In genomic region chr6:105648276-105648675, GRCh38 we compare ENCODE assay signal across 17 cellular contexts.
DNase-seq lines count a peak whose midpoint lies in the region; ATAC-seq and TF ChIP-seq lines count a peak whose summit lies in the region.
"Had no signal": no experiment of that assay in that cellular context is flagged by ENCODE, and none has a peak within 500 bp of the region (broad histone marks: within the 10 kb centered on the region; RNA-seq: fewer than 3 reads in every experiment).

No MANE protein-coding gene starts in this region.

- POLR2A ChIA-PET in activated CD8-positive, alpha-beta T cell treated with anti-CD3 and anti-CD28 coated beads, Interleukin-2, amount 10 ng/mL, durations not matched to agents 7 days and 5 days (lab: Charles Lee) = interaction anchor here (1.5 to 2.9 kb wide), 3 partner anchors 28 to 438 kb away, joined by 3 to 8 read pairs (median 6); partner anchors contain the start of gene PRDM1

- no peaks in the 10 kb centered on the region for H4K20me1 ChIP-seq in Karpas-422 (ENCODE audit: insufficient read depth, low read depth, low read length)

- DNase-seq in activated T-cell treated with anti-CD3 and anti-CD28 coated beads, Interleukin-2, amount 50 U/mL, for 72 hours = peak; percentile 38 to 39
- no peak for DNase-seq in activated T-cell treated with anti-CD3 and anti-CD28 coated beads, Interleukin-2, amount 50 U/mL, for 1 hour
- DNase-seq in Karpas-422 (peak; percentile 9), nephron progenitor cell (no peak), stomach (no peak)
- peak; percentile 34 for DNase-seq in activated CD8-positive, alpha-beta T cell treated with anti-CD3 and anti-CD28 coated beads, Interleukin-2, amount 10 ng/mL, durations not matched to agents 7 days and 5 days
- DNase-seq: aorta, NCI-H2081, OCI-M1, upper lobe of left lung had no signal

- H3K79me2 ChIP-seq in Karpas-422 (ENCODE audit: low read length) = no peaks in the 10 kb centered on the region

- H3K9me3 Mint-ChIP-seq in activated T-cell treated with anti-CD3 and anti-CD28 coated beads, Interleukin-2, amount 50 U/mL, for 72 hours = no peaks in the 10 kb centered on the region
- H3K9me3 Mint-ChIP-seq in activated CD8-positive, alpha-beta T cell treated with anti-CD3 and anti-CD28 coated beads, Interleukin-2, amount 10 ng/mL, durations not matched to agents 7 days and 5 days (ENCODE audit: insufficient read depth) = no peaks in the 10 kb centered on the region
- H3K9me3 Mint-ChIP-seq in nephron progenitor cell = peaks cover 14% of the 10 kb centered on the region

- H3K9me2 ChIP-seq in Karpas-422 (replicated peaks; ENCODE audit: insufficient read depth, low read length) = no peaks in the 10 kb centered on the region

- H3K27me3 ChIP-seq in Karpas-422 (ENCODE audit: low read length) = no peaks in the 10 kb centered on the region
- no peaks in the 10 kb centered on the region for H3K27me3 ChIP-seq in stomach
- H3K27me3 ChIP-seq: gastroesophageal sphincter, neutrophil, right atrium auricular region, SJSA1, upper lobe of left lung had no signal

- H3K27me3 Mint-ChIP-seq in activated T-cell treated with anti-CD3 and anti-CD28 coated beads, Interleukin-2, amount 50 U/mL, for 72 hours (ENCODE audit: low read depth) = peaks cover 42% of the 10 kb centered on the region
- peaks cover 3% of the 10 kb centered on the region for H3K27me3 Mint-ChIP-seq in activated CD8-positive, alpha-beta T cell treated with anti-CD3 and anti-CD28 coated beads, Interleukin-2, amount 10 ng/mL, durations not matched to agents 7 days and 5 days (ENCODE audit: low read depth)
- H3K27me3 Mint-ChIP-seq in nephron progenitor cell (ENCODE audit: low read depth, poor library complexity) = peaks cover 3% of the 10 kb centered on the region

- H3K4me1 ChIP-seq in Karpas-422 (ENCODE audit: low read length) (no peaks in the 10 kb centered on the region), stomach (peaks cover 0 to 20% (median 7%) of the 10 kb centered on the region in 4 donors)
- H3K4me1 ChIP-seq: right atrium auricular region had no signal

- peak overlapping the region; percentile 34 to 89 for H3K4me3 Mint-ChIP-seq in activated T-cell treated with anti-CD3 and anti-CD28 coated beads, Interleukin-2, amount 50 U/mL, for 72 hours
- H3K4me3 Mint-ChIP-seq in activated CD8-positive, alpha-beta T cell treated with anti-CD3 and anti-CD28 coated beads, Interleukin-2, amount 10 ng/mL, durations not matched to agents 7 days and 5 days = peak overlapping the region; percentile 8
- H3K4me3 Mint-ChIP-seq in nephron progenitor cell = peak overlapping the region; percentile 2

- TF ChIP-seq POLR2A in stomach (IDR thresholded peaks at IDR 0.05) = no peak

- H3K27ac Mint-ChIP-seq in activated T-cell treated with anti-CD3 and anti-CD28 coated beads, Interleukin-2, amount 50 U/mL, for 72 hours = peak overlapping the region; percentile 97
- peak overlapping the region; percentile 83 for H3K27ac Mint-ChIP-seq in activated CD8-positive, alpha-beta T cell treated with anti-CD3 and anti-CD28 coated beads, Interleukin-2, amount 10 ng/mL, durations not matched to agents 7 days and 5 days
- H3K27ac Mint-ChIP-seq in nephron progenitor cell = peak overlapping the region; percentile 54

- no peak overlapping the region for H3K4me2 ChIP-seq in Karpas-422 (ENCODE audit: low read depth, low read length, poor library complexity, severe bottlenecking)

- H3K36me3 ChIP-seq in Karpas-422 (ENCODE audit: insufficient read depth, low read length) (no peaks in the 10 kb centered on the region), stomach (no peaks in the 10 kb centered on the region)
- H3K36me3 ChIP-seq: gastroesophageal sphincter, neutrophil, right atrium auricular region, SJSA1, upper lobe of left lung had no signal

- no peak for ATAC-seq in activated T-cell treated with anti-CD3 and anti-CD28 coated beads, Interleukin-2, amount 50 U/mL, for 72 hours (replicated peaks in 1 of 2)
- ATAC-seq in activated CD8-positive, alpha-beta T cell treated with anti-CD3 and anti-CD28 coated beads, Interleukin-2, amount 10 ng/mL, durations not matched to agents 7 days and 5 days = no peak
- no peak for ATAC-seq in HG02610 (IDR thresholded peaks at IDR 0.05; ENCODE audit: unreplicated experiment)
- ATAC-seq in HG03565 (IDR thresholded peaks at IDR 0.05; ENCODE audit: unreplicated experiment) = no peak
- ATAC-seq: gastroesophageal sphincter had no signal

- H3K9ac ChIP-seq in Karpas-422 (ENCODE audit: low read length) = no peak overlapping the region

- no peak overlapping the region for H2AFZ ChIP-seq in Karpas-422 (ENCODE audit: low read length)

- H3K4me3 ChIP-seq in Karpas-422 (ENCODE audit: low read length) (no peak overlapping the region), stomach (no peak overlapping the region)
- H3K4me3 ChIP-seq: gastroesophageal sphincter, right atrium auricular region, SJSA1, upper lobe of left lung had no signal

- no peak for TF ChIP-seq CTCF in nephron progenitor cell (IDR thresholded peaks at IDR 0.05)
- TF ChIP-seq CTCF in stomach (IDR thresholded peaks at IDR 0.05) = no peak

- H3K9me3 ChIP-seq in Karpas-422 (ENCODE audit: low read length) (no peaks in the 10 kb centered on the region), stomach (no peaks in the 10 kb centered on the region)
- H3K9me3 ChIP-seq: gastroesophageal sphincter, neutrophil, right atrium auricular region, SJSA1, upper lobe of left lung had no signal

- 54 to 75% (median 57%) methylated on average over 4 of the region's 4 CpGs for WGBS in stomach, 5 donors

- H3K36me3 Mint-ChIP-seq in activated T-cell treated with anti-CD3 and anti-CD28 coated beads, Interleukin-2, amount 50 U/mL, for 72 hours (ENCODE audit: insufficient read depth in 2 of 2) = peaks cover 2% of the 10 kb centered on the region in 2 donors
- peaks cover 19% of the 10 kb centered on the region for H3K36me3 Mint-ChIP-seq in activated CD8-positive, alpha-beta T cell treated with anti-CD3 and anti-CD28 coated beads, Interleukin-2, amount 10 ng/mL, durations not matched to agents 7 days and 5 days (ENCODE audit: low read depth)
- H3K36me3 Mint-ChIP-seq in nephron progenitor cell (ENCODE audit: low read depth) = no peaks in the 10 kb centered on the region

- intact Hi-C loops in stomach (cut with DNase I; ENCODE audit: low total_unique reads) = no loop called here

- CTCF ChIA-PET in activated CD8-positive, alpha-beta T cell treated with anti-CD3 and anti-CD28 coated beads, Interleukin-2, amount 10 ng/mL, durations not matched to agents 7 days and 5 days (lab: Charles Lee) = interaction anchor here (1.1 to 1.2 kb wide), 3 partner anchors 13 to 216 kb away, joined by 3 to 5 read pairs (median 3); no protein-coding TSS in a partner anchor

- TF ChIP-seq EP300 in stomach (IDR thresholded peaks at IDR 0.05) = no peak

- H3K4me1 Mint-ChIP-seq in activated T-cell treated with anti-CD3 and anti-CD28 coated beads, Interleukin-2, amount 50 U/mL, for 72 hours (ENCODE audit: low read depth) = peaks cover 92% of the 10 kb centered on the region
- peaks cover 82% of the 10 kb centered on the region for H3K4me1 Mint-ChIP-seq in activated CD8-positive, alpha-beta T cell treated with anti-CD3 and anti-CD28 coated beads, Interleukin-2, amount 10 ng/mL, durations not matched to agents 7 days and 5 days (ENCODE audit: low read depth)
- peaks cover 49% of the 10 kb centered on the region for H3K4me1 Mint-ChIP-seq in nephron progenitor cell

- H3K27ac ChIP-seq in Karpas-422 (ENCODE audit: low read length) (no peak overlapping the region), stomach (no peak overlapping the region)
- H3K27ac ChIP-seq: epithelial cell of prostate, gastroesophageal sphincter, neutrophil, right atrium auricular region, SJSA1, upper lobe of left lung had no signal

Comparison
In these comparisons a context has a peak if more than half of its experiments do, and no peak if none do; other contexts are left out.
1. DNase-seq: peak in activated T-cell treated with anti-CD3 and anti-CD28 coated beads, Interleukin-2, amount 50 U/mL, for 72 hours (2 of 2), Karpas-422 (single experiment) and activated CD8-positive, alpha-beta T cell treated with anti-CD3 and anti-CD28 coated beads, Interleukin-2, amount 10 ng/mL, durations not matched to agents 7 days and 5 days (single experiment); none in activated T-cell treated with anti-CD3 and anti-CD28 coated beads, Interleukin-2, amount 50 U/mL, for 1 hour (single experiment), nephron progenitor cell (single experiment) and stomach (single experiment).
2. H3K4me3 Mint-ChIP-seq: peak in every context shown above with its lines; median percentile 62 in activated T-cell treated with anti-CD3 and anti-CD28 coated beads, Interleukin-2, amount 50 U/mL, for 72 hours; 8 in activated CD8-positive, alpha-beta T cell treated with anti-CD3 and anti-CD28 coated beads, Interleukin-2, amount 10 ng/mL, durations not matched to agents 7 days and 5 days; 2 in nephron progenitor cell.
3. Peak in every context shown above with its lines, with median percentiles within 50 percentile points of each other: H3K27ac Mint-ChIP-seq.